Comparison of ENCODE assay signal across 28 cellular contexts in the genomic region with DNA sequence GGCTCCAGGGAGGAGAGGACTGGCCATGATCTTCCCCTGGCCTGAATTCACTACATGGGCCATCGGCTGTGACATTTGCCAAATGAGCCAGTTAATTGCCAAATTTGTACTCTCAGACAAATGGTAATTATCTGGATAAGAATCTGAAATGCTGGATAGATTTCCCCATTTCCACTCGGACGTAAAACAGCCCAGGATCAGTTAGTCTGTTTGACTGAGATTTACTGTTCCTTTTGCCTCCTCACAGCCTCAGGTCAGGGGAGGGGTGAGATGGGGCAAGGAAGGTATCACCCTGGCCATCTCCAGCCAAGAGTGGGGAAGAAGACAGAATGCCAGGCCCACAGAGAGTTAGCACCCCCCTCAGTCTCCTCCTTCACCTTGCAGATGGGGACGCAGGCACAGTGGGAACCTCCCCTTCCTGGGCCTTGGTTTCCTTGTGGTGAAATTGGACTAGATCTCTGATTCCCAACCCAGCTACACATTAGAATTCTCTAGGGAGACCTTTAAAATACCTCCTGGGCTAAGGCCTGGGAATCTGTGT. TPM values are rescaled to one million over a fixed set of nuclear protein-coding genes. Genes with fewer than 3 reads are reported as not detected.
DNase-seq lines count a peak whose midpoint lies in the region; ATAC-seq and TF ChIP-seq lines count a peak whose summit lies in the region.
"Had no signal": no experiment of that assay in that cellular context is flagged by ENCODE, and none has a peak within 500 bp of the region (broad histone marks: within the 10 kb centered on the region; RNA-seq: fewer than 3 reads in every experiment).

No MANE protein-coding gene starts in this region.

- H3K4me1 Mint-ChIP-seq in activated CD4-positive, alpha-beta memory T cell treated with anti-CD3 and anti-CD28 coated beads for 36 hours (ENCODE audit: low read depth) = no peaks in the 10 kb centered on the region
- no peaks in the 10 kb centered on the region for H3K4me1 Mint-ChIP-seq in activated CD4-positive, alpha-beta memory T cell treated with anti-CD3 and anti-CD28 coated beads, Interleukin-2, amount 10 ng/mL, durations not matched to agents 7 days and 5 days
- peaks cover 7% of the 10 kb centered on the region for H3K4me1 Mint-ChIP-seq in type B pancreatic cell (ENCODE audit: unreplicated experiment)
- H3K4me1 Mint-ChIP-seq in immature natural killer cell = no peaks in the 10 kb centered on the region
- H3K4me1 Mint-ChIP-seq: activated T-helper 17 cell treated with anti-CD3 and anti-CD28 coated beads, Interleukin-2, amount 50 U/mL, for 72 hours had no signal

- TF ChIP-seq CTCF in breast epithelium (IDR thresholded peaks at IDR 0.05) (no peak), type B pancreatic cell (conservative IDR thresholded peaks at IDR 0.05) (no peak)

- DNase-seq in activated CD4-positive, alpha-beta memory T cell treated with anti-CD3 and anti-CD28 coated beads for 36 hours = peak; percentile 2
- DNase-seq in activated CD4-positive, alpha-beta memory T cell treated with anti-CD3 and anti-CD28 coated beads, Interleukin-2, amount 10 ng/mL, durations not matched to agents 7 days and 5 days = no peak
- DNase-seq in breast epithelium (ENCODE audit: low spot score in 2 of 2) (peak; percentile 20 to 34), left lobe of liver (ENCODE audit: low spot score) (peak; percentile 10), type B pancreatic cell (ENCODE audit: extremely low spot score, unreplicated experiment) (peak; percentile 39), RKO (ENCODE audit: low spot score) (no peak), immature natural killer cell (no peak)
- DNase-seq: activated CD4-positive, alpha-beta T cell treated with anti-CD3 and anti-CD28 coated beads, Interleukin-2, amount 50 U/mL, for 1 hour; AML-193; effector CD8-positive, alpha-beta T cell; MM.1S; NCI-H510A; NK-92 treated with Interleukin-12 subunit alpha and Interleukin-12 subunit beta, amount 100 ng/mL, for 24 hours; psoas muscle; trophoblast cell had no signal

- ATAC-seq in left lobe of liver (no peak), GM18505 (IDR thresholded peaks at IDR 0.05; ENCODE audit: unreplicated experiment) (no peak)
- ATAC-seq: activated T-helper 17 cell treated with anti-CD3 and anti-CD28 coated beads, Interleukin-2, amount 50 U/mL, for 72 hours; CD8-positive, alpha-beta T cell; gastroesophageal sphincter; K562; psoas muscle had no signal

- H3K4me3 Mint-ChIP-seq in activated CD4-positive, alpha-beta memory T cell treated with anti-CD3 and anti-CD28 coated beads for 36 hours = no peak overlapping the region
- no peak overlapping the region for H3K4me3 Mint-ChIP-seq in activated CD4-positive, alpha-beta memory T cell treated with anti-CD3 and anti-CD28 coated beads, Interleukin-2, amount 10 ng/mL, durations not matched to agents 7 days and 5 days
- H3K4me3 Mint-ChIP-seq in type B pancreatic cell (peak overlapping the region; percentile 88), immature natural killer cell (no peak overlapping the region)
- H3K4me3 Mint-ChIP-seq: activated naive CD8-positive, alpha-beta T cell; activated T-helper 17 cell treated with anti-CD3 and anti-CD28 coated beads, Interleukin-2, amount 50 U/mL, for 72 hours; CD8-positive, alpha-beta T cell had no signal

- peaks cover 2% of the 10 kb centered on the region for H3K27me3 Mint-ChIP-seq in activated CD4-positive, alpha-beta memory T cell treated with anti-CD3 and anti-CD28 coated beads for 36 hours
- H3K27me3 Mint-ChIP-seq in activated CD4-positive, alpha-beta memory T cell treated with anti-CD3 and anti-CD28 coated beads, Interleukin-2, amount 10 ng/mL, durations not matched to agents 7 days and 5 days = no peaks in the 10 kb centered on the region
- H3K27me3 Mint-ChIP-seq in type B pancreatic cell (peaks cover 4% of the 10 kb centered on the region), immature natural killer cell (ENCODE audit: low read depth in 3 of 3) (peaks cover 2 to 5% (median 4%) of the 10 kb centered on the region in 3 donors)

- H3K27ac ChIP-seq in breast epithelium = peak overlapping the region; percentile 95
- H3K27ac ChIP-seq: gastroesophageal sphincter, Peyer's patch, psoas muscle, SK-N-MC, stomach had no signal

- intact Hi-C loops in activated CD4-positive, alpha-beta memory T cell treated with anti-CD3 and anti-CD28 coated beads for 36 hours (cut with micrococcal nuclease) = no loop called here
- intact Hi-C loops in breast epithelium (cut with DNase I; ENCODE audit: low total_unique reads) = no loop called here

- H3K27me3 ChIP-seq in breast epithelium = no peaks in the 10 kb centered on the region
- H3K27me3 ChIP-seq: gastroesophageal sphincter, Peyer's patch had no signal

- H3K36me3 Mint-ChIP-seq in activated CD4-positive, alpha-beta memory T cell treated with anti-CD3 and anti-CD28 coated beads for 36 hours = no peaks in the 10 kb centered on the region
- H3K36me3 Mint-ChIP-seq in activated CD4-positive, alpha-beta memory T cell treated with anti-CD3 and anti-CD28 coated beads, Interleukin-2, amount 10 ng/mL, durations not matched to agents 7 days and 5 days (ENCODE audit: low read depth) = no peaks in the 10 kb centered on the region
- H3K36me3 Mint-ChIP-seq in type B pancreatic cell (peaks cover 5% of the 10 kb centered on the region), immature natural killer cell (no peaks in the 10 kb centered on the region)
- H3K36me3 Mint-ChIP-seq: activated naive CD8-positive, alpha-beta T cell; CD8-positive, alpha-beta T cell had no signal

- CTCF ChIA-PET in activated CD4-positive, alpha-beta memory T cell treated with anti-CD3 and anti-CD28 coated beads for 36 hours (lab: Charles Lee) = no interaction called here
- CTCF ChIA-PET in activated CD4-positive, alpha-beta memory T cell treated with anti-CD3 and anti-CD28 coated beads, Interleukin-2, amount 10 ng/mL, durations not matched to agents 7 days and 5 days (lab: Charles Lee) = no interaction called here

- H3K9me3 ChIP-seq in breast epithelium = no peaks in the 10 kb centered on the region
- H3K9me3 ChIP-seq: gastroesophageal sphincter, Peyer's patch, psoas muscle, stomach had no signal

- peaks cover 4 to 11% of the 10 kb centered on the region in 2 donors for H3K4me1 ChIP-seq in breast epithelium
- H3K4me1 ChIP-seq: gastroesophageal sphincter, psoas muscle had no signal

- H3K4me3 ChIP-seq in breast epithelium = peak overlapping the region in 2 of 3 donors; percentile 27 to 61
- H3K4me3 ChIP-seq: gastroesophageal sphincter, K562, Peyer's patch, psoas muscle, SK-N-MC, stomach had no signal

- H3K27ac Mint-ChIP-seq in activated CD4-positive, alpha-beta memory T cell treated with anti-CD3 and anti-CD28 coated beads for 36 hours = no peak overlapping the region
- H3K27ac Mint-ChIP-seq in activated CD4-positive, alpha-beta memory T cell treated with anti-CD3 and anti-CD28 coated beads, Interleukin-2, amount 10 ng/mL, durations not matched to agents 7 days and 5 days = no peak overlapping the region
- peak overlapping the region; percentile 78 for H3K27ac Mint-ChIP-seq in type B pancreatic cell
- no peak overlapping the region for H3K27ac Mint-ChIP-seq in immature natural killer cell
- H3K27ac Mint-ChIP-seq: activated naive CD8-positive, alpha-beta T cell; activated T-helper 17 cell treated with anti-CD3 and anti-CD28 coated beads, Interleukin-2, amount 50 U/mL, for 72 hours; CD8-positive, alpha-beta T cell had no signal

- POLR2A ChIA-PET in activated CD4-positive, alpha-beta memory T cell treated with anti-CD3 and anti-CD28 coated beads for 36 hours (lab: Charles Lee) = no interaction called here
- POLR2A ChIA-PET in activated CD4-positive, alpha-beta memory T cell treated with anti-CD3 and anti-CD28 coated beads, Interleukin-2, amount 10 ng/mL, durations not matched to agents 7 days and 5 days (lab: Charles Lee) = no interaction called here

- no peaks in the 10 kb centered on the region for H3K36me3 ChIP-seq in breast epithelium
- H3K36me3 ChIP-seq: gastroesophageal sphincter, Peyer's patch, stomach had no signal

- TF ChIP-seq POLR2A in breast epithelium (IDR thresholded peaks at IDR 0.05) (no peak), GM18505 (IDR thresholded peaks at IDR 0.05; ENCODE audit: borderline replicate concordance, extremely low read depth, insufficient read depth, insufficient read length) (no peak)

- H3K9me3 Mint-ChIP-seq in activated CD4-positive, alpha-beta memory T cell treated with anti-CD3 and anti-CD28 coated beads for 36 hours = no peaks in the 10 kb centered on the region
- no peaks in the 10 kb centered on the region for H3K9me3 Mint-ChIP-seq in activated CD4-positive, alpha-beta memory T cell treated with anti-CD3 and anti-CD28 coated beads, Interleukin-2, amount 10 ng/mL, durations not matched to agents 7 days and 5 days
- no peaks in the 10 kb centered on the region for H3K9me3 Mint-ChIP-seq in type B pancreatic cell
- H3K9me3 Mint-ChIP-seq in immature natural killer cell = no peaks in the 10 kb centered on the region
- H3K9me3 Mint-ChIP-seq: activated T-helper 17 cell treated with anti-CD3 and anti-CD28 coated beads, Interleukin-2, amount 50 U/mL, for 72 hours; CD8-positive, alpha-beta T cell had no signal

RNA-seq across cellular contexts. Expression of a gene that starts 5.2 kb away (rescaled TPM):
- not detected for total RNA-seq in activated CD4-positive, alpha-beta memory T cell treated with anti-CD3 and anti-CD28 coated beads for 36 hours
- not detected for total RNA-seq in activated CD4-positive, alpha-beta memory T cell treated with anti-CD3 and anti-CD28 coated beads, Interleukin-2, amount 10 ng/mL, durations not matched to agents 7 days and 5 days
- total RNA-seq in breast epithelium (10 to 100 TPM; 10.6 to 58.7 (median 45.9) TPM), left lobe of liver (2.3 TPM), type B pancreatic cell (ENCODE audit: low replicate concordance) (56.7 and 207 TPM in 2 replicates)
- polyA plus RNA-seq in immature natural killer cell = not detected
- total RNA-seq: activated T-helper 17 cell treated with anti-CD3 and anti-CD28 coated beads, Interleukin-2, amount 50 U/mL, for 72 hours; CD8-positive, alpha-beta T cell; G401; HT1080; lung microvascular endothelial cell; T-helper 2 cell treated with Interferon-gamma antibody and Interleukin-4, amounts not matched to agents 100 ng/mL and 5 ng/mL, for 36 hours had no signal

Comparison
In these comparisons a context has a peak if more than half of its experiments do, and no peak if none do; other contexts are left out.
1. DNase-seq: peak in activated CD4-positive, alpha-beta memory T cell treated with anti-CD3 and anti-CD28 coated beads for 36 hours (single experiment), breast epithelium (2 of 2), left lobe of liver (single experiment) and type B pancreatic cell (single experiment); none in activated CD4-positive, alpha-beta memory T cell treated with anti-CD3 and anti-CD28 coated beads, Interleukin-2, amount 10 ng/mL, durations not matched to agents 7 days and 5 days (single experiment), RKO (single experiment) and immature natural killer cell (0 of 3).